26 cellular contexts compared by ENCODE assay signal in genomic region chr18:48265328-48265727, GRCh38.
"Had no signal": no experiment of that assay in that cellular context is flagged by ENCODE, and none has a peak within 500 bp of the region (broad histone marks: within the 10 kb centered on the region; RNA-seq: fewer than 3 reads in every experiment).

No MANE protein-coding gene starts in this region.

- H3K4me1 ChIP-seq: ascending aorta, breast epithelium had no signal

- DNase-seq: activated CD4-positive, alpha-beta T cell treated with anti-CD3 and anti-CD28 coated beads for 1 hour; activated CD4-positive, alpha-beta T cell treated with anti-CD3 and anti-CD28 coated beads for 48 hours; activated CD4-positive, CD25-positive, alpha-beta regulatory T cell; activated CD8-positive, alpha-beta T cell treated with anti-CD3 and anti-CD28 coated beads for 36 hours; activated effector memory CD4-positive, alpha-beta T cell treated with anti-CD3 and anti-CD28 coated beads, Interleukin-2, amount 50 U/mL, for 16 hours; activated naive CD4-positive, alpha-beta T cell; activated naive CD4-positive, alpha-beta T cell treated with anti-CD3 and anti-CD28 coated beads, Interleukin-2, amount 50 U/mL, for 16 hours; activated naive CD8-positive, alpha-beta T cell treated with anti-CD3 and anti-CD28 coated beads for 36 hours; activated T-cell treated with anti-CD3 and anti-CD28 coated beads, Interleukin-2, amount 50 U/mL, for 1 hour; activated T-cell treated with anti-CD3 and anti-CD28 coated beads, Interleukin-2, amount 50 U/mL, for 72 hours; amniotic stem cell; Karpas-422; KBM-7; NCI-H1436 treated with DMSO at 0.1 percent for 48 hours; NCI-H1694 treated with DMSO at 0.1 percent for 48 hours; NCI-H2029; NCI-H524 treated with DMSO at 0.1 percent for 48 hours; Right ventricle myocardium superior; SW 1271; T-helper 1 cell; T-helper 2 cell; T-helper 9 cell; WERI-Rb-1 had no signal

- H3K36me3 ChIP-seq: ascending aorta, breast epithelium, WERI-Rb-1 had no signal

- ATAC-seq: activated CD8-positive, alpha-beta T cell treated with anti-CD3 and anti-CD28 coated beads for 36 hours; activated T-cell treated with anti-CD3 and anti-CD28 coated beads, Interleukin-2, amount 50 U/mL, for 72 hours; activated T-helper 17 cell treated with anti-CD3 and anti-CD28 coated beads, Interleukin-2, amount 50 U/mL, for 72 hours had no signal

- H3K27me3 ChIP-seq: ascending aorta, breast epithelium had no signal

- H3K27ac ChIP-seq: ascending aorta, breast epithelium, WERI-Rb-1 had no signal

- H3K4me3 ChIP-seq: ascending aorta, breast epithelium had no signal

- H3K9me3 ChIP-seq: ascending aorta, breast epithelium had no signal
